Comparison of ENCODE assay signal across 1 cellular context in the genomic region with DNA sequence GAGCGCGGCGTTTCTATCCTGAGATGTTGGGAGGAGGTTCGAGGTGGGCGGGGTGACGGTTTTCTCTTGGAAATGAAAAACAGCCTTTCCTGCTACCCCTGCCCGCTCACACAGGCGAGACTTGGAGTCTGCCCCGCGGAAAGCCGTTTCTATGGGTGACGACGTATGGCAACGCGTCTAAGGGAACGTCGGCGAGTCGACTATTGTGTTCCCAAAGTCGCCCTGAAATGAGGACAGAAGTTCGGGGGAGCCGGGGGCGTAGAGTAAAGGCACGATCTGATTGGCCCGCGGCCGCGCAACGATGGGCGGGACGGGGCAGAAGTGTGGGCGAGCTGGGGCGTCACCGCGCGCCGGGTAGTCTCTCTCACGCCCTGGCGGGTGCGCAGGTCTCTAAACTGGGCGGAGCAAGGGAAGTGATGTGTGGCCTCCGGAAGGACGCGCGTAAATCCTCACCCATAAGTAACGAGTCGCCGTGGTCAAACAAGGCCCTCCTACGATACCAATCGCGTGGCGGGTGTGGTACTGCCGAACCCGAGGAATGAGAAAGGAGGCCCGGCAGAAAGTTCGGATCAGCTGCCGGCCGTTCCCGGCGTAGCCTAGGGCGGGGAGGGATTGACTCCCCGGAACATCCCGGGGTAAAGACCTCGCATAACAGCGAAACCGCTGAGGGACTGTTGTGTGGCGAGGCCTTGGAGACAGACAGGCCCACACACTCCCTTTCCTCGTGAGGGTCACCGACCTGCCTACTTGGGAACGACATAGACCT.
TF ChIP-seq lines count a peak whose summit lies in the region.

No MANE protein-coding gene starts in this region.

TF ChIP-seq in GM12878, 131 proteins besides CTCF, POLR2A, EP300 and RAD21 (continued from another document and continues in another):
- TF ChIP-seq LARP7 (IDR thresholded peaks at IDR 0.05), result peak; percentile 20; the same call in 1 of the 2 replicates
- no peak for TF ChIP-seq SUZ12 (IDR thresholded peaks at IDR 0.05; ENCODE audit: unreplicated experiment)
- TF ChIP-seq, protein P1, sequence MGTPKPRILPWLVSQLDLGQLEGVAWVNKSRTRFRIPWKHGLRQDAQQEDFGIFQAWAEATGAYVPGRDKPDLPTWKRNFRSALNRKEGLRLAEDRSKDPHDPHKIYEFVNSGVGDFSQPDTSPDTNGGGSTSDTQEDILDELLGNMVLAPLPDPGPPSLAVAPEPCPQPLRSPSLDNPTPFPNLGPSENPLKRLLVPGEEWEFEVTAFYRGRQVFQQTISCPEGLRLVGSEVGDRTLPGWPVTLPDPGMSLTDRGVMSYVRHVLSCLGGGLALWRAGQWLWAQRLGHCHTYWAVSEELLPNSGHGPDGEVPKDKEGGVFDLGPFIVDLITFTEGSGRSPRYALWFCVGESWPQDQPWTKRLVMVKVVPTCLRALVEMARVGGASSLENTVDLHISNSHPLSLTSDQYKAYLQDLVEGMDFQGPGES (IDR thresholded peaks at IDR 0.05), result peak; percentile 45; the same call in 1 of the 2 replicates
- TF ChIP-seq PML (IDR thresholded peaks at IDR 0.05; ENCODE audit: low read length), result peak; percentile 89; the same call in 1 of the 2 replicates
- TF ChIP-seq DPF2 (IDR thresholded peaks at IDR 0.05), result peak; percentile 56; the same call in 1 of the 2 replicates
- TF ChIP-seq NFIC (IDR thresholded peaks at IDR 0.05; ENCODE audit: low read depth, low read length), result 0 out of 2 replicates have a peak, but pooled peaks have one; percentile 13
- peak; percentile 92 for TF ChIP-seq POLR2AphosphoS5 (IDR thresholded peaks at IDR 0.05; ENCODE audit: low read length)
- TF ChIP-seq, protein P2, sequence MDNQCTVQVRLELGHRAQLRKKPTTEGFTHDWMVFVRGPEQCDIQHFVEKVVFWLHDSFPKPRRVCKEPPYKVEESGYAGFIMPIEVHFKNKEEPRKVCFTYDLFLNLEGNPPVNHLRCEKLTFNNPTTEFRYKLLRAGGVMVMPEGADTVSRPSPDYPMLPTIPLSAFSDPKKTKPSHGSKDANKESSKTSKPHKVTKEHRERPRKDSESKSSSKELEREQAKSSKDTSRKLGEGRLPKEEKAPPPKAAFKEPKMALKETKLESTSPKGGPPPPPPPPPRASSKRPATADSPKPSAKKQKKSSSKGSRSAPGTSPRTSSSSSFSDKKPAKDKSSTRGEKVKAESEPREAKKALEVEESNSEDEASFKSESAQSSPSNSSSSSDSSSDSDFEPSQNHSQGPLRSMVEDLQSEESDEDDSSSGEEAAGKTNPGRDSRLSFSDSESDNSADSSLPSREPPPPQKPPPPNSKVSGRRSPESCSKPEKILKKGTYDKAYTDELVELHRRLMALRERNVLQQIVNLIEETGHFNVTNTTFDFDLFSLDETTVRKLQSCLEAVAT (IDR thresholded peaks at IDR 0.05), result peak; percentile 100
- no peak for TF ChIP-seq PAX8 (IDR thresholded peaks at IDR 0.05)
- TF ChIP-seq, protein P3, sequence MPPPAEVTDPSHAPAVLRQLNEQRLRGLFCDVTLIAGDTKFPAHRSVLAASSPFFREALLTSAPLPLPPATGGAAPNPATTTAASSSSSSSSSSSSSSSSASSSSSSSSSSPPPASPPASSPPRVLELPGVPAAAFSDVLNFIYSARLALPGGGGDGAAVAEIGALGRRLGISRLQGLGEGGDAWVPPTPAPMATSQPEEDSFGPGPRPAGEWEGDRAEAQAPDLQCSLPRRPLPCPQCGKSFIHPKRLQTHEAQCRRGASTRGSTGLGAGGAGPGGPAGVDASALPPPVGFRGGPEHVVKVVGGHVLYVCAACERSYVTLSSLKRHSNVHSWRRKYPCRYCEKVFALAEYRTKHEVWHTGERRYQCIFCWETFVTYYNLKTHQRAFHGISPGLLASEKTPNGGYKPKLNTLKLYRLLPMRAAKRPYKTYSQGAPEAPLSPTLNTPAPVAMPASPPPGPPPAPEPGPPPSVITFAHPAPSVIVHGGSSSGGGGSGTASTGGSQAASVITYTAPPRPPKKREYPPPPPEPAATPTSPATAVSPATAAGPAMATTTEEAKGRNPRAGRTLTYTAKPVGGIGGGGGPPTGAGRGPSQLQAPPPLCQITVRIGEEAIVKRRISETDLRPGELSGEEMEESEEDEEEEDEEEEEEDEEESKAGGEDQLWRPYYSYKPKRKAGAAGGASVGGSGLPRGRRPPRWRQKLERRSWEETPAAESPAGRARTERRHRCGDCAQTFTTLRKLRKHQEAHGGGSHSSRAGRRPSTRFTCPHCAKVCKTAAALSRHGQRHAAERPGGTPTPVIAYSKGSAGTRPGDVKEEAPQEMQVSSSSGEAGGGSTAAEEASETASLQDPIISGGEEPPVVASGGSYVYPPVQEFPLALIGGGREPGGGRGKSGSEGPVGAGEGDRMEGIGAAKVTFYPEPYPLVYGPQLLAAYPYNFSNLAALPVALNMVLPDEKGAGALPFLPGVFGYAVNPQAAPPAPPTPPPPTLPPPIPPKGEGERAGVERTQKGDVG (CRISPR knock-in tag; IDR thresholded peaks at IDR 0.05), result peak; percentile 66; the same call in 1 of the 2 replicates
- TF ChIP-seq POLR2AphosphoS2 (IDR thresholded peaks at IDR 0.05; ENCODE audit: low read depth, low read length), result peak; percentile 90
- TF ChIP-seq, protein P4, sequence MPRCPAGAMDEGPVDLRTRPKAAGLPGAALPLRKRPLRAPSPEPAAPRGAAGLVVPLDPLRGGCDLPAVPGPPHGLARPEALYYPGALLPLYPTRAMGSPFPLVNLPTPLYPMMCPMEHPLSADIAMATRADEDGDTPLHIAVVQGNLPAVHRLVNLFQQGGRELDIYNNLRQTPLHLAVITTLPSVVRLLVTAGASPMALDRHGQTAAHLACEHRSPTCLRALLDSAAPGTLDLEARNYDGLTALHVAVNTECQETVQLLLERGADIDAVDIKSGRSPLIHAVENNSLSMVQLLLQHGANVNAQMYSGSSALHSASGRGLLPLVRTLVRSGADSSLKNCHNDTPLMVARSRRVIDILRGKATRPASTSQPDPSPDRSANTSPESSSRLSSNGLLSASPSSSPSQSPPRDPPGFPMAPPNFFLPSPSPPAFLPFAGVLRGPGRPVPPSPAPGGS (IDR thresholded peaks at IDR 0.05; ENCODE audit: borderline replicate concordance, insufficient read depth, low read depth, low read length, poor library complexity, severe bottlenecking), result no peak
- peak; percentile 72; the same call in 1 of the 2 replicates for TF ChIP-seq RFX5 (IDR thresholded peaks at IDR 0.05; ENCODE audit: low read depth, low read length)
- TF ChIP-seq, protein P5, sequence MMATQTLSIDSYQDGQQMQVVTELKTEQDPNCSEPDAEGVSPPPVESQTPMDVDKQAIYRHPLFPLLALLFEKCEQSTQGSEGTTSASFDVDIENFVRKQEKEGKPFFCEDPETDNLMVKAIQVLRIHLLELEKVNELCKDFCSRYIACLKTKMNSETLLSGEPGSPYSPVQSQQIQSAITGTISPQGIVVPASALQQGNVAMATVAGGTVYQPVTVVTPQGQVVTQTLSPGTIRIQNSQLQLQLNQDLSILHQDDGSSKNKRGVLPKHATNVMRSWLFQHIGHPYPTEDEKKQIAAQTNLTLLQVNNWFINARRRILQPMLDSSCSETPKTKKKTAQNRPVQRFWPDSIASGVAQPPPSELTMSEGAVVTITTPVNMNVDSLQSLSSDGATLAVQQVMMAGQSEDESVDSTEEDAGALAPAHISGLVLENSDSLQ (IDR thresholded peaks at IDR 0.05), result peak; percentile 46; the same call in 1 of the 2 replicates
- TF ChIP-seq, protein P6, sequence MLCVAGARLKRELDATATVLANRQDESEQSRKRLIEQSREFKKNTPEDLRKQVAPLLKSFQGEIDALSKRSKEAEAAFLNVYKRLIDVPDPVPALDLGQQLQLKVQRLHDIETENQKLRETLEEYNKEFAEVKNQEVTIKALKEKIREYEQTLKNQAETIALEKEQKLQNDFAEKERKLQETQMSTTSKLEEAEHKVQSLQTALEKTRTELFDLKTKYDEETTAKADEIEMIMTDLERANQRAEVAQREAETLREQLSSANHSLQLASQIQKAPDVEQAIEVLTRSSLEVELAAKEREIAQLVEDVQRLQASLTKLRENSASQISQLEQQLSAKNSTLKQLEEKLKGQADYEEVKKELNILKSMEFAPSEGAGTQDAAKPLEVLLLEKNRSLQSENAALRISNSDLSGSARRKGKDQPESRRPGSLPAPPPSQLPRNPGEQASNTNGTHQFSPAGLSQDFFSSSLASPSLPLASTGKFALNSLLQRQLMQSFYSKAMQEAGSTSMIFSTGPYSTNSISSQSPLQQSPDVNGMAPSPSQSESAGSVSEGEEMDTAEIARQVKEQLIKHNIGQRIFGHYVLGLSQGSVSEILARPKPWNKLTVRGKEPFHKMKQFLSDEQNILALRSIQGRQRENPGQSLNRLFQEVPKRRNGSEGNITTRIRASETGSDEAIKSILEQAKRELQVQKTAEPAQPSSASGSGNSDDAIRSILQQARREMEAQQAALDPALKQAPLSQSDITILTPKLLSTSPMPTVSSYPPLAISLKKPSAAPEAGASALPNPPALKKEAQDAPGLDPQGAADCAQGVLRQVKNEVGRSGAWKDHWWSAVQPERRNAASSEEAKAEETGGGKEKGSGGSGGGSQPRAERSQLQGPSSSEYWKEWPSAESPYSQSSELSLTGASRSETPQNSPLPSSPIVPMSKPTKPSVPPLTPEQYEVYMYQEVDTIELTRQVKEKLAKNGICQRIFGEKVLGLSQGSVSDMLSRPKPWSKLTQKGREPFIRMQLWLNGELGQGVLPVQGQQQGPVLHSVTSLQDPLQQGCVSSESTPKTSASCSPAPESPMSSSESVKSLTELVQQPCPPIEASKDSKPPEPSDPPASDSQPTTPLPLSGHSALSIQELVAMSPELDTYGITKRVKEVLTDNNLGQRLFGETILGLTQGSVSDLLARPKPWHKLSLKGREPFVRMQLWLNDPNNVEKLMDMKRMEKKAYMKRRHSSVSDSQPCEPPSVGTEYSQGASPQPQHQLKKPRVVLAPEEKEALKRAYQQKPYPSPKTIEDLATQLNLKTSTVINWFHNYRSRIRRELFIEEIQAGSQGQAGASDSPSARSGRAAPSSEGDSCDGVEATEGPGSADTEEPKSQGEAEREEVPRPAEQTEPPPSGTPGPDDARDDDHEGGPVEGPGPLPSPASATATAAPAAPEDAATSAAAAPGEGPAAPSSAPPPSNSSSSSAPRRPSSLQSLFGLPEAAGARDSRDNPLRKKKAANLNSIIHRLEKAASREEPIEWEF (IDR thresholded peaks at IDR 0.05; ENCODE audit: insufficient replicate concordance, low read depth, low read length), result no peak
- no peak for TF ChIP-seq EED (IDR thresholded peaks at IDR 0.05; ENCODE audit: low read depth)
- no peak for TF ChIP-seq ZZZ3 (IDR thresholded peaks at IDR 0.05; ENCODE audit: control insufficient read depth, insufficient read length, low read depth)
- TF ChIP-seq PAX5 (IDR thresholded peaks at IDR 0.05; ENCODE audit: borderline replicate concordance, low read depth, low read length), result peak; percentile 32; the same call in 1 of the 2 replicates
- TF ChIP-seq ZNF622 (IDR thresholded peaks at IDR 0.05), result no peak
- TF ChIP-seq ZNF384 (IDR thresholded peaks at IDR 0.05; ENCODE audit: borderline replicate concordance, low read depth, low read length), result no peak
- peak; percentile 65 for TF ChIP-seq CBFB (IDR thresholded peaks at IDR 0.05; ENCODE audit: low read depth)
- peak; percentile 71; the same call in 1 of the 2 replicates for TF ChIP-seq SIN3A (IDR thresholded peaks at IDR 0.05; ENCODE audit: low read depth, low read length)
- no peak for TF ChIP-seq RELA (IDR thresholded peaks at IDR 0.05; ENCODE audit: borderline replicate concordance, partially characterized antibody)
- TF ChIP-seq NFYA (IDR thresholded peaks at IDR 0.05; ENCODE audit: borderline replicate concordance, low read depth, low read length), result no peak
- TF ChIP-seq TCF3 (IDR thresholded peaks at IDR 0.05; ENCODE audit: borderline replicate concordance, insufficient read depth, low read depth, low read length), result 0 out of 2 replicates have a peak, but pooled peaks have one; percentile 26
- TF ChIP-seq ZBED1 (IDR thresholded peaks at IDR 0.05; ENCODE audit: borderline replicate concordance), result no peak; the same call in 1 of the 2 replicates
- TF ChIP-seq SREBF2 (IDR thresholded peaks at IDR 0.05; ENCODE audit: low read length), result no peak; the same call in 1 of the 2 replicates
- no peak for TF ChIP-seq SUPT20H (IDR thresholded peaks at IDR 0.05; ENCODE audit: borderline replicate concordance, control insufficient read depth, low read depth, low read length)
- TF ChIP-seq GABPA (IDR thresholded peaks at IDR 0.05; ENCODE audit: low read depth), result peak; percentile 88
- TF ChIP-seq, protein P7, sequence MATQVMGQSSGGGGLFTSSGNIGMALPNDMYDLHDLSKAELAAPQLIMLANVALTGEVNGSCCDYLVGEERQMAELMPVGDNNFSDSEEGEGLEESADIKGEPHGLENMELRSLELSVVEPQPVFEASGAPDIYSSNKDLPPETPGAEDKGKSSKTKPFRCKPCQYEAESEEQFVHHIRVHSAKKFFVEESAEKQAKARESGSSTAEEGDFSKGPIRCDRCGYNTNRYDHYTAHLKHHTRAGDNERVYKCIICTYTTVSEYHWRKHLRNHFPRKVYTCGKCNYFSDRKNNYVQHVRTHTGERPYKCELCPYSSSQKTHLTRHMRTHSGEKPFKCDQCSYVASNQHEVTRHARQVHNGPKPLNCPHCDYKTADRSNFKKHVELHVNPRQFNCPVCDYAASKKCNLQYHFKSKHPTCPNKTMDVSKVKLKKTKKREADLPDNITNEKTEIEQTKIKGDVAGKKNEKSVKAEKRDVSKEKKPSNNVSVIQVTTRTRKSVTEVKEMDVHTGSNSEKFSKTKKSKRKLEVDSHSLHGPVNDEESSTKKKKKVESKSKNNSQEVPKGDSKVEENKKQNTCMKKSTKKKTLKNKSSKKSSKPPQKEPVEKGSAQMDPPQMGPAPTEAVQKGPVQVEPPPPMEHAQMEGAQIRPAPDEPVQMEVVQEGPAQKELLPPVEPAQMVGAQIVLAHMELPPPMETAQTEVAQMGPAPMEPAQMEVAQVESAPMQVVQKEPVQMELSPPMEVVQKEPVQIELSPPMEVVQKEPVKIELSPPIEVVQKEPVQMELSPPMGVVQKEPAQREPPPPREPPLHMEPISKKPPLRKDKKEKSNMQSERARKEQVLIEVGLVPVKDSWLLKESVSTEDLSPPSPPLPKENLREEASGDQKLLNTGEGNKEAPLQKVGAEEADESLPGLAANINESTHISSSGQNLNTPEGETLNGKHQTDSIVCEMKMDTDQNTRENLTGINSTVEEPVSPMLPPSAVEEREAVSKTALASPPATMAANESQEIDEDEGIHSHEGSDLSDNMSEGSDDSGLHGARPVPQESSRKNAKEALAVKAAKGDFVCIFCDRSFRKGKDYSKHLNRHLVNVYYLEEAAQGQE (IDR thresholded peaks at IDR 0.05; ENCODE audit: low read depth, low read length), result no peak
- TF ChIP-seq JUNB (IDR thresholded peaks at IDR 0.05), result no peak
- TF ChIP-seq, protein P8, sequence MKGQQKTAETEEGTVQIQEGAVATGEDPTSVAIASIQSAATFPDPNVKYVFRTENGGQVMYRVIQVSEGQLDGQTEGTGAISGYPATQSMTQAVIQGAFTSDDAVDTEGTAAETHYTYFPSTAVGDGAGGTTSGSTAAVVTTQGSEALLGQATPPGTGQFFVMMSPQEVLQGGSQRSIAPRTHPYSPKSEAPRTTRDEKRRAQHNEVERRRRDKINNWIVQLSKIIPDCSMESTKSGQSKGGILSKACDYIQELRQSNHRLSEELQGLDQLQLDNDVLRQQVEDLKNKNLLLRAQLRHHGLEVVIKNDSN (IDR thresholded peaks at IDR 0.05; ENCODE audit: borderline replicate concordance, extremely low read length, insufficient read depth, low read depth, low read length), result no peak
- TF ChIP-seq, protein P9, sequence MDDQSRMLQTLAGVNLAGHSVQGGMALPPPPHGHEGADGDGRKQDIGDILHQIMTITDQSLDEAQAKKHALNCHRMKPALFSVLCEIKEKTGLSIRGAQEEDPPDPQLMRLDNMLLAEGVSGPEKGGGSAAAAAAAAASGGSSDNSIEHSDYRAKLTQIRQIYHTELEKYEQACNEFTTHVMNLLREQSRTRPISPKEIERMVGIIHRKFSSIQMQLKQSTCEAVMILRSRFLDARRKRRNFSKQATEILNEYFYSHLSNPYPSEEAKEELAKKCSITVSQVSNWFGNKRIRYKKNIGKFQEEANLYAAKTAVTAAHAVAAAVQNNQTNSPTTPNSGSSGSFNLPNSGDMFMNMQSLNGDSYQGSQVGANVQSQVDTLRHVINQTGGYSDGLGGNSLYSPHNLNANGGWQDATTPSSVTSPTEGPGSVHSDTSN (IDR thresholded peaks at IDR 0.05; ENCODE audit: insufficient replicate concordance, low read depth, low read length), result peak; percentile 32
- TF ChIP-seq BACH1 (IDR thresholded peaks at IDR 0.05; ENCODE audit: borderline replicate concordance), result peak; percentile 13; the same call in 1 of the 2 replicates
